8 cellular contexts compared by ENCODE assay signal in genomic region chr14:42224053-42224888, GRCh38.
A peak's percentile ranks its signal among the peaks of the same experiment; 100 is the strongest.
DNase-seq lines count a peak whose midpoint lies in the region; ATAC-seq, FAIRE-seq and TF ChIP-seq lines count a peak whose summit lies in the region.

No MANE protein-coding gene starts in this region.

- dilution Hi-C loops in keratinocyte (cut with MboI; ENCODE audit: extremely low pct_ligation_motif_present, low sequenced_read_pairs), result no loop called here

- no peaks in the 10 kb centered on the region for H3K4me1 Mint-ChIP-seq in activated T-helper 1 cell treated with anti-CD3 and anti-CD28 coated beads, Interleukin-12 subunit alpha, Interleukin-12 subunit beta, Interleukin-2, Interleukin-4 antibody, amounts not matched to agents 30 ng/mL and 10 ng/mL and 1 ng/mL, durations not matched to agents 14 hours and 24 hours and 36 hours (ENCODE audit: low read depth)

- no peaks in the 10 kb centered on the region for H3K79me2 ChIP-seq in keratinocyte (ENCODE audit: control insufficient read depth, insufficient read depth, low read length)

- no peaks in the 10 kb centered on the region for H3K36me3 ChIP-seq in keratinocyte (ENCODE audit: control insufficient read depth in 2 of 2, extremely low read depth in 1 of 2, insufficient read depth in 2 of 2, low read length in 2 of 2)

- H3K27me3 Mint-ChIP-seq in activated T-helper 1 cell treated with anti-CD3 and anti-CD28 coated beads, Interleukin-12 subunit alpha, Interleukin-12 subunit beta, Interleukin-2, Interleukin-4 antibody, amounts not matched to agents 30 ng/mL and 10 ng/mL and 1 ng/mL, durations not matched to agents 14 hours and 24 hours and 36 hours (ENCODE audit: insufficient read depth), result no peaks in the 10 kb centered on the region

- H3K27ac ChIP-seq in keratinocyte (ENCODE audit: control insufficient read depth, insufficient read depth, low read length), result no peak overlapping the region

- H3K9me1 ChIP-seq in keratinocyte (ENCODE audit: control insufficient read depth, extremely low read depth, insufficient read depth, low read length), result no peaks in the 10 kb centered on the region

- H3K27me3 ChIP-seq in keratinocyte (ENCODE audit: control insufficient read depth, extremely low read depth, insufficient read depth, low read length), result no peaks in the 10 kb centered on the region

- no peak overlapping the region for H3K4me2 ChIP-seq in keratinocyte (ENCODE audit: control insufficient read depth, extremely low read depth, insufficient read depth, low read depth, low read length)

- DNase-seq in D721Med (ENCODE audit: insufficient read length, low spot score), result no peak
- DNase-seq in HPDE6-E6E7 (ENCODE audit: extremely low spot score), result peak; percentile 35
- peak; percentile 50 for DNase-seq in NCI-H774 (lab: John Stamatoyannopoulos, UW)
- peak; percentile 16 to 83 for DNase-seq in T47D (ENCODE audit: low read depth in 1 of 2, low spot score in 1 of 2)
- no peak for DNase-seq in keratinocyte (ENCODE audit: low read depth, low spot score)
- peak; percentile 6 for DNase-seq in stimulated activated CD4-positive, alpha-beta T cell treated with anti-CD3 and anti-CD28 coated beads, Interleukin-4, amount 100 ng/mL, for 1 hour
- DNase-seq in activated T-helper 1 cell treated with anti-CD3 and anti-CD28 coated beads, Interleukin-12 subunit alpha, Interleukin-12 subunit beta, Interleukin-2, Interleukin-4 antibody, amounts not matched to agents 30 ng/mL and 10 ng/mL and 1 ng/mL, durations not matched to agents 14 hours and 24 hours and 36 hours (ENCODE audit: low spot score), result no peak

- no peak overlapping the region for H3K4me3 ChIP-seq in keratinocyte (ENCODE audit: control insufficient read depth in 2 of 3, extremely low read depth in 1 of 3, insufficient read depth in 2 of 3, low read depth in 1 of 3, low read length in 3 of 3)

- TF ChIP-seq CTCF in D721Med (IDR thresholded peaks at IDR 0.05; ENCODE audit: insufficient read depth, missing control alignments) (peak; percentile 86), keratinocyte (optimal IDR thresholded peaks at IDR 0.05 in 1 of 3, IDR thresholded peaks at IDR 0.05 in 1 of 3, conservative IDR thresholded peaks at IDR 0.05 in 1 of 3; ENCODE audit: extremely low read depth in 1 of 3, insufficient read depth in 2 of 3, low read length in 3 of 3) (peak; percentile 75 to 78 (median 76))

- intact Hi-C loops in activated T-helper 1 cell treated with anti-CD3 and anti-CD28 coated beads, Interleukin-12 subunit alpha, Interleukin-12 subunit beta, Interleukin-2, Interleukin-4 antibody, amounts not matched to agents 30 ng/mL and 10 ng/mL and 1 ng/mL, durations not matched to agents 14 hours and 24 hours and 36 hours (cut with micrococcal nuclease), result no loop called here

- peaks cover 9% of the 10 kb centered on the region for H3K4me1 ChIP-seq in keratinocyte (ENCODE audit: control insufficient read depth, extremely low read depth, insufficient read depth, low read length)

- no peaks in the 10 kb centered on the region for H3K9me3 ChIP-seq in keratinocyte (ENCODE audit: control insufficient read depth, low read depth, low read length)

- FAIRE-seq in D721Med (lab: Jason Lieb, UNC), result peak; percentile 85
- FAIRE-seq in keratinocyte (lab: Jason Lieb, UNC), result peak; percentile 41

- no peak overlapping the region for H3K27ac Mint-ChIP-seq in activated T-helper 1 cell treated with anti-CD3 and anti-CD28 coated beads, Interleukin-12 subunit alpha, Interleukin-12 subunit beta, Interleukin-2, Interleukin-4 antibody, amounts not matched to agents 30 ng/mL and 10 ng/mL and 1 ng/mL, durations not matched to agents 14 hours and 24 hours and 36 hours

- no peaks in the 10 kb centered on the region for H4K20me1 ChIP-seq in keratinocyte (ENCODE audit: control insufficient read depth, extremely low read depth, insufficient read depth, low read length)

- in situ Hi-C loops in T47D (cut with HindIII; ENCODE audit: low pct_unique_long_range_greater_than_20kb, low sequenced_read_pairs), result no loop called here

- no peaks in the 10 kb centered on the region for H3K36me3 Mint-ChIP-seq in activated T-helper 1 cell treated with anti-CD3 and anti-CD28 coated beads, Interleukin-12 subunit alpha, Interleukin-12 subunit beta, Interleukin-2, Interleukin-4 antibody, amounts not matched to agents 30 ng/mL and 10 ng/mL and 1 ng/mL, durations not matched to agents 14 hours and 24 hours and 36 hours (ENCODE audit: low read depth)

- H3K9ac ChIP-seq in keratinocyte (ENCODE audit: control insufficient read depth, extremely low read depth, insufficient read depth, low read length), result no peak overlapping the region

- H2AFZ ChIP-seq in keratinocyte (ENCODE audit: control insufficient read depth, low read length), result no peak overlapping the region

- no peak overlapping the region for H3K4me3 Mint-ChIP-seq in activated T-helper 1 cell treated with anti-CD3 and anti-CD28 coated beads, Interleukin-12 subunit alpha, Interleukin-12 subunit beta, Interleukin-2, Interleukin-4 antibody, amounts not matched to agents 30 ng/mL and 10 ng/mL and 1 ng/mL, durations not matched to agents 14 hours and 24 hours and 36 hours

- peaks cover 17% of the 10 kb centered on the region for H3K9me3 Mint-ChIP-seq in activated T-helper 1 cell treated with anti-CD3 and anti-CD28 coated beads, Interleukin-12 subunit alpha, Interleukin-12 subunit beta, Interleukin-2, Interleukin-4 antibody, amounts not matched to agents 30 ng/mL and 10 ng/mL and 1 ng/mL, durations not matched to agents 14 hours and 24 hours and 36 hours

- ATAC-seq in GM19395 (IDR thresholded peaks at IDR 0.05; ENCODE audit: unreplicated experiment), result no peak

Comparison
In these comparisons a context has a peak if more than half of its experiments do, and no peak if none do; other contexts are left out.
1. DNase-seq: peak in HPDE6-E6E7 (single experiment), NCI-H774 (single experiment), T47D (2 of 2) and stimulated activated CD4-positive, alpha-beta T cell treated with anti-CD3 and anti-CD28 coated beads, Interleukin-4, amount 100 ng/mL, for 1 hour (single experiment); none in D721Med (single experiment), keratinocyte (single experiment) and activated T-helper 1 cell treated with anti-CD3 and anti-CD28 coated beads, Interleukin-12 subunit alpha, Interleukin-12 subunit beta, Interleukin-2, Interleukin-4 antibody, amounts not matched to agents 30 ng/mL and 10 ng/mL and 1 ng/mL, durations not matched to agents 14 hours and 24 hours and 36 hours (single experiment).